ENCODE assay signal across 6 cellular contexts in the genomic region with DNA sequence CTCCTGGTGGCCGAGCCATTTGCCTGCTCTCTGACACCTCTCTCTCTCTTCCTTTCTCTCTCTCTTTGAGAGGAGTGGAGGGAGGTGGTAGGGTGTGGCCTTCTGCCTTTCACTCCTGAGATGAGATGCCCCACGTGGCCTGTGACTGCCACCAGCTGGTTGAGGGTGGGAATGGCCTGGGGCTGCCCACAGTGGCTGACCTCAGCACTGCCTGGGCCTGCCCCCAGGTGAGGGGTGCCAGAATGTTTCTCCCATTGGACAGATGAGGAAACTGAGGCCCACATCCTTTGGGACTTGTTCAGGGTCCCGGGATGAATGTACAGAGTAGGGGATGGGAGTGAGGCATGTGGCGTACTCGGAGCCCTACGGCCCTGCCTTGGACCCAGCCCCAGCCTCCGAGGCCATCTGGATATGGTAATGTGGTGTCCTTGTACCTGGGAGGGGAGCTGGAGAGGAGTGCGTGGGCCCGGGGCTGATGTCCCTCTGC. TPM values are rescaled to one million over a fixed set of nuclear protein-coding genes. Genes with fewer than 3 reads are reported as not detected.
DNase-seq lines count a peak whose midpoint lies in the region; ATAC-seq and TF ChIP-seq lines count a peak whose summit lies in the region.

No MANE protein-coding gene starts in this region.

- no peak for TF ChIP-seq POLR2A in transverse colon (IDR thresholded peaks at IDR 0.05)

- in situ Hi-C loops in transverse colon (cut with MboI; ENCODE audit: low pct_ligation_motif_present in 1 of 4, low pct_unique_long_range_greater_than_20kb in 1 of 4, low sequenced_read_pairs in 3 of 4), result no loop called here

- WGBS in heart right ventricle, 2 donors, result 84 to 86% methylated on average over 9 of the region's 9 CpGs
- 79% methylated on average over 9 of the region's 9 CpGs; no CpG with 5 or more reads in 1 of the 2 donors for WGBS in transverse colon (ENCODE audit: low coverage in 1 of 2), 2 donors

- no peak overlapping the region for H3K4me3 ChIP-seq in BLaER1 treated with 17β-estradiol and CSF1 and Interleukin-3, amounts not matched to agents 10 nM and 100 nM
- no peak overlapping the region for H3K4me3 ChIP-seq in heart right ventricle
- H3K4me3 ChIP-seq in transverse colon, result no peak overlapping the region

- TF ChIP-seq CTCF in heart right ventricle (IDR thresholded peaks at IDR 0.05) (peak; percentile 11 to 61 (median 46)), transverse colon (IDR thresholded peaks at IDR 0.05) (peak in 3 of 5 experiments; percentile 21 to 54 (median 48))

- no peaks in the 10 kb centered on the region for H3K27me3 ChIP-seq in BLaER1 treated with 17β-estradiol and CSF1 and Interleukin-3, amounts not matched to agents 10 nM and 100 nM
- no peaks in the 10 kb centered on the region for H3K27me3 ChIP-seq in heart right ventricle
- no peaks in the 10 kb centered on the region for H3K27me3 ChIP-seq in transverse colon

- peak; percentile 53 for DNase-seq in activated CD4-positive, CD25-positive, alpha-beta regulatory T cell treated with anti-CD3 and anti-CD28 coated beads, Interleukin-2, amount 50 U/mL, for 72 hours
- peak; percentile 28 to 43 for DNase-seq in heart right ventricle
- DNase-seq in transverse colon, result peak; percentile 47
- no peak for DNase-seq in cerebellum (ENCODE audit: low spot score)

- peak overlapping the region in 8 of 11 experiments; percentile 32 to 71 (median 62); a peak in 16 of 22 replicates for H3K27ac ChIP-seq in BLaER1 treated with 17β-estradiol and CSF1 and Interleukin-3, amounts not matched to agents 10 nM and 100 nM
- peak overlapping the region in 1 of 10 donors; percentile 31 for H3K27ac ChIP-seq in heart right ventricle
- H3K27ac ChIP-seq in transverse colon, result no peak overlapping the region

- intact Hi-C loops in heart right ventricle (cut with DNase I), result loop anchor here in 1 of 10 donors (10.0 kb wide), 1 partner anchor 66 kb away; no protein-coding TSS in a partner anchor
- intact Hi-C loops in transverse colon (cut with DNase I; ENCODE audit: low total_unique reads), result no loop called here

- peaks cover 34 to 69% (median 59%) of the 10 kb centered on the region in 10 experiments for H3K4me1 ChIP-seq in BLaER1 treated with 17β-estradiol and CSF1 and Interleukin-3, amounts not matched to agents 10 nM and 100 nM
- H3K4me1 ChIP-seq in heart right ventricle, result peaks cover 0 to 18% (median 12%) of the 10 kb centered on the region in 9 donors
- no peaks in the 10 kb centered on the region for H3K4me1 ChIP-seq in transverse colon

- H3K36me3 ChIP-seq in BLaER1 treated with 17β-estradiol and CSF1 and Interleukin-3, amounts not matched to agents 10 nM and 100 nM, result peaks cover 0 to 73% (median 59%) of the 10 kb centered on the region in 11 experiments; a peak in 20 of 22 replicates
- H3K36me3 ChIP-seq in heart right ventricle, result peaks cover 0 to 71% (median 8%) of the 10 kb centered on the region in 9 donors
- peaks cover 0 to 7% (median 0%) of the 10 kb centered on the region in 4 donors for H3K36me3 ChIP-seq in transverse colon

- no peaks in the 10 kb centered on the region for H3K9me3 ChIP-seq in BLaER1 treated with 17β-estradiol and CSF1 and Interleukin-3, amounts not matched to agents 10 nM and 100 nM (replicated peaks in 1 of 11)
- H3K9me3 ChIP-seq in heart right ventricle (no peaks in the 10 kb centered on the region), transverse colon (no peaks in the 10 kb centered on the region)

- H3K4me2 ChIP-seq in BLaER1 treated with 17β-estradiol and CSF1 and Interleukin-3, amounts not matched to agents 10 nM and 100 nM, result peak overlapping the region in 10 of 11 experiments; percentile 10 to 78 (median 52); a peak in 20 of 22 replicates

- peaks cover 0 to 23% (median 0%) of the 10 kb centered on the region in 11 experiments; a peak in 5 of 22 replicates for H4K20me1 ChIP-seq in BLaER1 treated with 17β-estradiol and CSF1 and Interleukin-3, amounts not matched to agents 10 nM and 100 nM

- ATAC-seq in HG03045 (IDR thresholded peaks at IDR 0.05; ENCODE audit: unreplicated experiment) (peak; percentile 51), heart right ventricle (peak in 7 of 8 donors; percentile 37 to 79 (median 57))

- TF ChIP-seq EP300 in transverse colon (IDR thresholded peaks at IDR 0.05; ENCODE audit: low read depth), result no peak

- H3K9ac ChIP-seq in BLaER1 treated with 17β-estradiol and CSF1 and Interleukin-3, amounts not matched to agents 10 nM and 100 nM, result peak overlapping the region in 10 of 11 experiments; percentile 7 to 65 (median 40); a peak in 11 of 22 replicates

RNA-seq across cellular contexts. Expression of a gene that starts 12.7 kb away (rescaled TPM):
- total RNA-seq in heart right ventricle, result 10 to 100 TPM in 1 of 10 donors, 1 to 10 TPM in 9; 2.4 to 12.8 (median 5.1) TPM
- polyA plus RNA-seq in heart right ventricle, result 1 to 10 TPM; 7.5 to 9.0 TPM
- total RNA-seq in transverse colon, result under 1 TPM in 1 of 4 donors, not detected in 3; 0.48 TPM
- not detected for total RNA-seq in cerebellum

RNA-seq across cellular contexts. Expression of a gene that starts 13.3 kb away (rescaled TPM):
- 10 to 100 TPM; 12.9 to 37.9 (median 16.9) TPM for total RNA-seq in heart right ventricle
- 10 to 100 TPM; 21.4 to 96.7 TPM for polyA plus RNA-seq in heart right ventricle
- total RNA-seq in transverse colon, result 10 to 100 TPM in 3 of 4 donors, 1 to 10 TPM in 1; 1.2 to 27.0 (median 22.7) TPM
- total RNA-seq in cerebellum, result 7.7 TPM

RNA-seq across cellular contexts. Expression of a gene that starts 56.5 kb away (rescaled TPM):
- total RNA-seq in heart right ventricle, result 10 to 100 TPM; 28.8 to 75.8 (median 40.5) TPM
- 10 to 100 TPM; 17.7 to 24.3 TPM for polyA plus RNA-seq in heart right ventricle
- total RNA-seq in transverse colon, result 100 to 1,000 TPM in 1 of 4 donors, 10 to 100 TPM in 3; 42.8 to 141 (median 48.3) TPM
- 29.6 TPM for total RNA-seq in cerebellum

RNA-seq across cellular contexts. Expression of a gene that starts 56.7 kb away (rescaled TPM):
- 10 to 100 TPM; 13.3 to 20.9 (median 16.9) TPM for total RNA-seq in heart right ventricle
- polyA plus RNA-seq in heart right ventricle, result 10 to 100 TPM in 1 of 2 donors, 1 to 10 TPM in 1; 9.1 to 13.8 TPM
- 100 to 1,000 TPM in 1 of 4 donors, 10 to 100 TPM in 3; 14.0 to 184 (median 30.7) TPM for total RNA-seq in transverse colon
- total RNA-seq in cerebellum, result 19.9 TPM

RNA-seq across cellular contexts. Expression of a gene that starts 57.7 kb away (rescaled TPM):
- total RNA-seq in heart right ventricle, result under 1 TPM in 8 of 10 donors, not detected in 2; 0.05 to 0.18 (median 0.12) TPM
- under 1 TPM; 0.01 to 0.07 TPM for polyA plus RNA-seq in heart right ventricle
- under 1 TPM in 2 of 4 donors, not detected in 2; 0.14 to 0.16 TPM for total RNA-seq in transverse colon
- 63.6 TPM for total RNA-seq in cerebellum

Comparison
In these comparisons a context has a peak if more than half of its experiments do, and no peak if none do; other contexts are left out.
1. H3K27ac ChIP-seq: peak in BLaER1 treated with 17β-estradiol and CSF1 and Interleukin-3, amounts not matched to agents 10 nM and 100 nM (8 of 11); none in transverse colon (0 of 4).